Comparison of ENCODE assay signal across 8 cellular contexts in the genomic region with DNA sequence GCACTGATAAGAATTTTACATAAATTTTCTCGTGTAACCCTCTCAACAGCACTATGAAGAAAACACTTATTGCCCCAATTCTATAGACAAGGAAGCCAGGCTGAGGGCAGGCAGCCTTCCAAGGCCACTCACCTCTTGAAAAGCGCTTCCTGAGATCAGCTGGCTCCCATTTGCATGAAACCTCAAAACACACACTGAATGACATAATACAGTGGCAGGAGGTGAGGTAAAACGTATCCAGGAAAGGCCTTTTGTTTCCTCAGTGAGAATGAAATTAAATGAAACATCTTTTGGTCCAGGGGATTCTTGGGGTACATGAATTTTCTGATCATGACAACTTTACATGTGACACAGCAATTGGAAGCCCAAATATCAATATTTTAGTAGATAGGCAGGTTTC.
DNase-seq lines count a peak whose midpoint lies in the region; ATAC-seq and TF ChIP-seq lines count a peak whose summit lies in the region.

No MANE protein-coding gene starts in this region.

- H3K9me3 Mint-ChIP-seq in T-cell = no peaks in the 10 kb centered on the region

- POLR2A ChIA-PET in T-cell (lab: Charles Lee) = no interaction called here

- H3K36me3 ChIP-seq in lower lobe of right lung (no peaks in the 10 kb centered on the region), prostate gland (no peaks in the 10 kb centered on the region)

- H3K27ac Mint-ChIP-seq in T-cell = peak overlapping the region; percentile 79 to 87

- H3K4me3 ChIP-seq in lower lobe of right lung (no peak overlapping the region), prostate gland (no peak overlapping the region)

- ATAC-seq in HG03135 (IDR thresholded peaks at IDR 0.05; ENCODE audit: unreplicated experiment) = peak; percentile 64
- ATAC-seq in T-cell (replicated peaks in 1 of 4) = peak; percentile 34 to 85 (median 46)
- ATAC-seq in lower lobe of right lung = peak; percentile 39 to 50

- WGBS in prostate gland = 53% methylated on average over 3 of the region's 3 CpGs

- peaks cover 4% of the 10 kb centered on the region for H3K36me3 Mint-ChIP-seq in T-cell

- H3K4me1 Mint-ChIP-seq in T-cell = peaks cover 22 to 40% (median 30%) of the 10 kb centered on the region in 3 donors

- no peak for TF ChIP-seq POLR2A in prostate gland (IDR thresholded peaks at IDR 0.05)

- no peak for TF ChIP-seq CTCF in lower lobe of right lung (IDR thresholded peaks at IDR 0.05)
- TF ChIP-seq CTCF in prostate gland (IDR thresholded peaks at IDR 0.05) = no peak

- H3K9me3 ChIP-seq in lower lobe of right lung (no peaks in the 10 kb centered on the region), prostate gland (no peaks in the 10 kb centered on the region)

- H3K27me3 ChIP-seq in lower lobe of right lung (ENCODE audit: low read depth) (no peaks in the 10 kb centered on the region), prostate gland (replicated peaks; ENCODE audit: insufficient read depth) (no peaks in the 10 kb centered on the region)

- H3K27ac ChIP-seq in lower lobe of right lung (no peak overlapping the region), prostate gland (peak overlapping the region in 1 of 2 donors; percentile 39)

- intact Hi-C loops in lower lobe of right lung (cut with DNase I) (no loop called here), prostate gland (cut with DNase I) (no loop called here)

- H3K27me3 Mint-ChIP-seq in T-cell = no peaks in the 10 kb centered on the region

- H3K4me3 Mint-ChIP-seq in T-cell = peak overlapping the region in 1 of 3 donors; percentile 67

- peak; percentile 19 for DNase-seq in stimulated activated CD4-positive, alpha-beta T cell treated with anti-CD3 and anti-CD28 coated beads, Interleukin-1b, Interleukin-23, amount 100 ng/mL, for 48 hours
- DNase-seq in stimulated activated CD4-positive, alpha-beta T cell treated with anti-CD3 and anti-CD28 coated beads, Interleukin-4, amount 100 ng/mL, for 1 hour = no peak
- peak in 21 of 34 experiments; percentile 2 to 51 (median 24) for DNase-seq in T-cell
- no peak for DNase-seq in lower lobe of right lung
- DNase-seq in prostate gland (ENCODE audit: low spot score) = no peak
- no peak for DNase-seq in NCI-H524 treated with DMSO at 0.1 percent for 48 hours (lab: John Stamatoyannopoulos, UW)
- no peak for DNase-seq in OCI-M2 (lab: John Stamatoyannopoulos, UW; ENCODE audit: unreplicated experiment)

- CTCF ChIA-PET in T-cell (lab: Charles Lee) = interaction anchor here in 1 of 2 donors (0.6 kb wide), 1 partner anchor 9 kb away, joined by 4 read pairs; no protein-coding TSS in a partner anchor

- H3K4me1 ChIP-seq in lower lobe of right lung (peaks cover 6% of the 10 kb centered on the region), prostate gland (replicated peaks) (no peaks in the 10 kb centered on the region)

Comparison
In these comparisons a context has a peak if more than half of its experiments do, and no peak if none do; other contexts are left out.
1. DNase-seq: peak in stimulated activated CD4-positive, alpha-beta T cell treated with anti-CD3 and anti-CD28 coated beads, Interleukin-1b, Interleukin-23, amount 100 ng/mL, for 48 hours (single experiment) and T-cell (21 of 34); none in stimulated activated CD4-positive, alpha-beta T cell treated with anti-CD3 and anti-CD28 coated beads, Interleukin-4, amount 100 ng/mL, for 1 hour (single experiment), lower lobe of right lung (single experiment), prostate gland (single experiment), NCI-H524 treated with DMSO at 0.1 percent for 48 hours (single experiment) and OCI-M2 (single experiment).
2. Peak in every context shown above with its lines, with median percentiles within 50 percentile points of each other: ATAC-seq.